ENCODE assay signal across 9 cellular contexts in the genomic region with DNA sequence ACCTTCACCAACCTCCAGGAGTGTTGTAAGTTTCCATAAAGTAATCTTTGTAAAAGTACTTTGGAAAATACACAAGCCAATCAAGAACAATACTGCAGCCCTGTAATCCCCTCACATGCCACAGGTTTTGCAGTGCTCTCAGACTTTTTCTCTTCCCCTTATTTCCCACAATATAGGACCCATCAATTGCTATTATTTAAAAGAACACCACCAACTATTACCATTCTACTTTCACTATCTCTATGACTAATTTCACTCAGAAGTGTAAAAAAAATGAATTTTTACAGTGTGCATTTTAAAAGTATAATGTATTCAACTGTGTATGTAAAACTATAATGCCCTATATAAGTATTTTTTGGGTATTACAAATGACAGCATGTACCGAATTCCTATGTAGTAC. TPM values are rescaled to one million over a fixed set of nuclear protein-coding genes. Genes with fewer than 3 reads are reported as not detected.
DNase-seq lines count a peak whose midpoint lies in the region; ATAC-seq lines count a peak whose summit lies in the region.
"Had no signal": no experiment of that assay in that cellular context is flagged by ENCODE, and none has a peak within 500 bp of the region (broad histone marks: within the 10 kb centered on the region; RNA-seq: fewer than 3 reads in every experiment).

No MANE protein-coding gene starts in this region.

- ATAC-seq in activated CD8-positive, alpha-beta memory T cell treated with anti-CD3 and anti-CD28 coated beads, Interleukin-2, amount 10 ng/mL, durations not matched to agents 7 days and 5 days = no peak
- no peak for ATAC-seq in T-cell (replicated peaks in 1 of 4)
- no peak for ATAC-seq in right cardiac atrium
- ATAC-seq in GM19351 (IDR thresholded peaks at IDR 0.05; ENCODE audit: unreplicated experiment) = no peak
- ATAC-seq in GM18867 (IDR thresholded peaks at IDR 0.05; ENCODE audit: unreplicated experiment) = no peak
- ATAC-seq in HG03196 (IDR thresholded peaks at IDR 0.05; ENCODE audit: unreplicated experiment) = no peak

- intact Hi-C loops in right cardiac atrium (cut with DNase I) = loop anchor here (5.0 to 10.0 kb wide), 3 partner anchors 50 to 60 kb away; no protein-coding TSS in a partner anchor

- POLR2A ChIA-PET in T-cell (lab: Charles Lee) = interaction anchor here (1.3 to 1.6 kb wide), 2 partner anchors 9 to 27 kb away, joined by 3 to 4 read pairs; no protein-coding TSS in a partner anchor

- peak overlapping the region; percentile 94 for H3K4me3 Mint-ChIP-seq in activated CD8-positive, alpha-beta memory T cell treated with anti-CD3 and anti-CD28 coated beads, Interleukin-2, amount 10 ng/mL, durations not matched to agents 7 days and 5 days
- H3K4me3 Mint-ChIP-seq in T-cell = peak overlapping the region; percentile 97 to 98 (median 98)

- peaks cover 19% of the 10 kb centered on the region for H3K9me3 Mint-ChIP-seq in activated CD8-positive, alpha-beta memory T cell treated with anti-CD3 and anti-CD28 coated beads, Interleukin-2, amount 10 ng/mL, durations not matched to agents 7 days and 5 days (ENCODE audit: low read depth)
- peaks cover 12 to 18% (median 16%) of the 10 kb centered on the region in 3 donors for H3K9me3 Mint-ChIP-seq in T-cell

- H3K4me1 Mint-ChIP-seq in activated CD8-positive, alpha-beta memory T cell treated with anti-CD3 and anti-CD28 coated beads, Interleukin-2, amount 10 ng/mL, durations not matched to agents 7 days and 5 days = peaks cover 40% of the 10 kb centered on the region
- H3K4me1 Mint-ChIP-seq in T-cell = peaks cover 55 to 62% (median 61%) of the 10 kb centered on the region in 3 donors

- H3K4me1 ChIP-seq in right cardiac atrium (ENCODE audit: control insufficient read depth, insufficient read depth, low read length) = peaks cover 12% of the 10 kb centered on the region

- H3K27ac ChIP-seq in right cardiac atrium (ENCODE audit: low read length) (peak overlapping the region; percentile 82), substantia nigra (ENCODE audit: low read depth, low read length, poor library complexity, severe bottlenecking) (peak overlapping the region; percentile 76)

- peaks cover 38% of the 10 kb centered on the region for H3K36me3 Mint-ChIP-seq in activated CD8-positive, alpha-beta memory T cell treated with anti-CD3 and anti-CD28 coated beads, Interleukin-2, amount 10 ng/mL, durations not matched to agents 7 days and 5 days
- peaks cover 25% of the 10 kb centered on the region for H3K36me3 Mint-ChIP-seq in T-cell

- no peak for DNase-seq in activated CD8-positive, alpha-beta memory T cell treated with anti-CD3 and anti-CD28 coated beads, Interleukin-2, amount 10 ng/mL, durations not matched to agents 7 days and 5 days
- DNase-seq in activated CD8-positive, alpha-beta memory T cell treated with anti-CD3 and anti-CD28 coated beads, Interleukin-2, amount 50 U/mL, for 48 hours = no peak
- DNase-seq in T-cell = no peak
- DNase-seq in right cardiac atrium = no peak
- no peak for DNase-seq in substantia nigra (lab: John Stamatoyannopoulos, UW)
- DNase-seq: NCI-H2081 treated with DMSO at 0.1 percent for 48 hours had no signal

- no peaks in the 10 kb centered on the region for H3K27me3 ChIP-seq in right cardiac atrium (ENCODE audit: control insufficient read depth, insufficient read depth)

- WGBS in right cardiac atrium = 70% methylated on average over 1 of the region's 1 CpG

- H3K4me3 ChIP-seq in right cardiac atrium (ENCODE audit: low read length) = peak overlapping the region; percentile 78

- peak overlapping the region; percentile 98 for H3K27ac Mint-ChIP-seq in activated CD8-positive, alpha-beta memory T cell treated with anti-CD3 and anti-CD28 coated beads, Interleukin-2, amount 10 ng/mL, durations not matched to agents 7 days and 5 days
- peak overlapping the region; percentile 93 to 94 for H3K27ac Mint-ChIP-seq in T-cell

- H3K9me3 ChIP-seq in right cardiac atrium (ENCODE audit: control insufficient read depth, low read length) = no peaks in the 10 kb centered on the region

- CTCF ChIA-PET in activated CD8-positive, alpha-beta memory T cell treated with anti-CD3 and anti-CD28 coated beads, Interleukin-2, amount 10 ng/mL, durations not matched to agents 7 days and 5 days (lab: Charles Lee) = interaction anchor here (1.0 to 2.5 kb wide), 6 partner anchors 9 to 112 kb away, joined by 3 to 18 read pairs (median 4); no protein-coding TSS in a partner anchor
- CTCF ChIA-PET in T-cell (lab: Charles Lee) = no interaction called here

- H3K27me3 Mint-ChIP-seq in activated CD8-positive, alpha-beta memory T cell treated with anti-CD3 and anti-CD28 coated beads, Interleukin-2, amount 10 ng/mL, durations not matched to agents 7 days and 5 days = no peaks in the 10 kb centered on the region
- H3K27me3 Mint-ChIP-seq in T-cell = no peaks in the 10 kb centered on the region

RNA-seq across cellular contexts. Expression of gene ATP8A1, which starts 1.7 kb away (rescaled TPM):
- total RNA-seq in activated CD8-positive, alpha-beta memory T cell treated with anti-CD3 and anti-CD28 coated beads, Interleukin-2, amount 10 ng/mL, durations not matched to agents 7 days and 5 days = 10 to 100 TPM; 31.3 to 43.8 TPM
- 10 to 100 TPM; 33.7 to 73.2 (median 47.8) TPM for total RNA-seq in T-cell
- total RNA-seq in right cardiac atrium = 10 to 100 TPM; 18.8 to 28.2 (median 23.1) TPM
- polyA plus RNA-seq in right cardiac atrium = 9.5 TPM
